Comparison of ENCODE assay signal across 10 cellular contexts in the genomic region with DNA sequence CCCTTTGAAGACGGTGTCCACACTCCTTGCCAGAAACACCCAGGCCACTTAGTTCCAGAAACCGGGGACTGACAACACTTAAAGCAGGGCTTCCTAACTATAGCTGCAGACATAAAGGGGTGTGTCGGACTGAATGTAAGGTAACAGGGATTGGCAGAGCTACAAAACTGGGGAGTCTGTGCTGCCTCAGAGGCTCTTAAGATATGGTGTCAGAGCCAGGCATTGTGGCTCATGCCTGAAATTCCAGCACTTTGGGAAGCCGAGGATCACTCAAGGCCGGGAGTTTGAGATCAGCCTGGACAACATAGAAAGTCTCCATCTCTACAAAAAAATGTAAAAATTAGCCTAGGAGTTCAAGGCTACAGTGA. TPM values are rescaled to one million over a fixed set of nuclear protein-coding genes. Genes with fewer than 3 reads are reported as not detected.
"Had no signal": no experiment of that assay in that cellular context is flagged by ENCODE, and none has a peak within 500 bp of the region (broad histone marks: within the 10 kb centered on the region; RNA-seq: fewer than 3 reads in every experiment).

No MANE protein-coding gene starts in this region.

- H3K4me3 ChIP-seq: adrenal gland, colonic mucosa, prostate gland had no signal

- H3K27me3 ChIP-seq: adrenal gland, colonic mucosa, foreskin keratinocyte had no signal

- DNase-seq: activated naive CD4-positive, alpha-beta T cell treated with anti-CD3 and anti-CD28 coated beads, Interleukin-2, amount 10 ng/mL, durations not matched to agents 7 days and 5 days; central memory CD4-positive, alpha-beta T cell; colonic mucosa; foreskin keratinocyte; left colon; stimulated activated naive CD8-positive, alpha-beta T cell treated with anti-CD3 and anti-CD28 coated beads, Interleukin-15, Interleukin-2, amounts not matched to agents 100 U/mL and 50 U/mL, for 24 hours had no signal

- H3K4me1 ChIP-seq: adrenal gland, colonic mucosa, foreskin keratinocyte, prostate gland had no signal

- H3K36me3 ChIP-seq: colonic mucosa, prostate gland had no signal

- ATAC-seq: foreskin keratinocyte; left colon; natural killer cell treated with Interleukin-12 subunit alpha and Interleukin-12 subunit beta and Interleukin-15 and Interleukin-18, amount 100 ng/mL, for 72 hours; sciatic nerve; stimulated activated naive CD8-positive, alpha-beta T cell treated with anti-CD3 and anti-CD28 coated beads, Interleukin-15, Interleukin-2, amounts not matched to agents 100 U/mL and 50 U/mL, for 24 hours had no signal

- H3K9me3 ChIP-seq: adrenal gland, colonic mucosa, prostate gland had no signal

- H3K27me3 Mint-ChIP-seq: activated naive CD4-positive, alpha-beta T cell treated with anti-CD3 and anti-CD28 coated beads, Interleukin-2, amount 10 ng/mL, durations not matched to agents 7 days and 5 days had no signal

- H3K27ac Mint-ChIP-seq: activated naive CD4-positive, alpha-beta T cell treated with anti-CD3 and anti-CD28 coated beads, Interleukin-2, amount 10 ng/mL, durations not matched to agents 7 days and 5 days had no signal

- H3K9me3 Mint-ChIP-seq: activated naive CD4-positive, alpha-beta T cell treated with anti-CD3 and anti-CD28 coated beads, Interleukin-2, amount 10 ng/mL, durations not matched to agents 7 days and 5 days; natural killer cell treated with Interleukin-12 subunit alpha and Interleukin-12 subunit beta and Interleukin-15 and Interleukin-18, amount 100 ng/mL, for 72 hours had no signal

- H3K27ac ChIP-seq: adrenal gland, colonic mucosa, foreskin keratinocyte, prostate gland had no signal

- H3K4me1 Mint-ChIP-seq: activated naive CD4-positive, alpha-beta T cell treated with anti-CD3 and anti-CD28 coated beads, Interleukin-2, amount 10 ng/mL, durations not matched to agents 7 days and 5 days had no signal

- H3K4me3 Mint-ChIP-seq: activated naive CD4-positive, alpha-beta T cell treated with anti-CD3 and anti-CD28 coated beads, Interleukin-2, amount 10 ng/mL, durations not matched to agents 7 days and 5 days had no signal

RNA-seq across cellular contexts. Expression of gene NLRC3, which starts 14.2 kb away (rescaled TPM):
- total RNA-seq: foreskin keratinocyte had no signal
- polyA plus RNA-seq: foreskin keratinocyte had no signal
